Comparison of ENCODE assay signal across 12 cellular contexts in the genomic region with DNA sequence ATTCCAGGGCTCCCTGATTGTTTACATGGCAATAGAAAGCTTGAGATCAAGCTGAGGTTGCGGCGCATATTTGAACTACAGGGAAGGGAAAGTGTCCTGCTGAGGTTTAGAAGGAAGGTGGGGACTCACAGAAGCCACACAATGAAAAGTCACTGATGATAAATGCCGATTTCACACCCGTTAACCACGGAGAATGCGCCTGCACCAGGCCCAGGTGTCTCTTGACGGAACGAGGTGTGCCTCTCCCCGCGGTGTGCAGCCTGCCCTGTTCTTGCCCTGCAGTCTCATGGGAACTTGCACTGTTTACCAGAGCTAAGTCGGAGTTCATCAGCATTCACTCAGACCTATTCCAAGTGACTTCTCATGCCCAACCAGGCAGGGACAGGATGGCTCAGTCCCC.
A peak's percentile ranks its signal among the peaks of the same experiment; 100 is the strongest.
DNase-seq lines count a peak whose midpoint lies in the region; ATAC-seq, FAIRE-seq and TF ChIP-seq lines count a peak whose summit lies in the region.
"Had no signal": no experiment of that assay in that cellular context is flagged by ENCODE, and none has a peak within 500 bp of the region (broad histone marks: within the 10 kb centered on the region; RNA-seq: fewer than 3 reads in every experiment).

No MANE protein-coding gene starts in this region.

- no peaks in the 10 kb centered on the region for H4K20me1 ChIP-seq in GM12878 (ENCODE audit: control insufficient read depth, insufficient read depth)

- H3K36me3 Mint-ChIP-seq in activated T-helper 1 cell treated with anti-CD3 and anti-CD28 coated beads, Interleukin-12 subunit alpha, Interleukin-12 subunit beta, Interleukin-2, Interleukin-4 antibody, amounts not matched to agents 30 ng/mL and 10 ng/mL and 1 ng/mL, durations not matched to agents 14 hours and 24 hours and 36 hours (ENCODE audit: low read depth), result peaks cover 2% of the 10 kb centered on the region

- H3K4ac ChIP-seq in mesenchymal stem cell (ENCODE audit: low read depth in 1 of 2, low read length in 2 of 2), result peak overlapping the region in 1 of 2 experiments; percentile 1

- H3K36me3 ChIP-seq in GM12878 (ENCODE audit: control insufficient read depth in 2 of 2, insufficient read depth in 2 of 2, low read length in 1 of 2) (no peaks in the 10 kb centered on the region), mesenchymal stem cell (ENCODE audit: control insufficient read depth in 1 of 2, insufficient read depth in 2 of 2, low read depth in 1 of 2, low read length in 2 of 2) (no peaks in the 10 kb centered on the region)
- H3K36me3 ChIP-seq: adrenal gland, prostate gland had no signal

- H2AK5ac ChIP-seq in mesenchymal stem cell (ENCODE audit: low read length, severe bottlenecking), result no peak overlapping the region

- H3K27me3 Mint-ChIP-seq in activated T-helper 1 cell treated with anti-CD3 and anti-CD28 coated beads, Interleukin-12 subunit alpha, Interleukin-12 subunit beta, Interleukin-2, Interleukin-4 antibody, amounts not matched to agents 30 ng/mL and 10 ng/mL and 1 ng/mL, durations not matched to agents 14 hours and 24 hours and 36 hours (ENCODE audit: insufficient read depth), result peaks cover 6% of the 10 kb centered on the region

- in situ Hi-C loops in GM12878 (cut with MboI), result loop anchor here (5.0 kb wide), 1 partner anchor 563 kb away; no protein-coding TSS in a partner anchor

- H3K79me1 ChIP-seq in mesenchymal stem cell (replicated peaks; ENCODE audit: low read length, poor library complexity, severe bottlenecking), result no peaks in the 10 kb centered on the region

- H3K9ac ChIP-seq in GM12878 (ENCODE audit: control insufficient read depth, insufficient read depth, low read length), result no peak overlapping the region
- H3K9ac ChIP-seq in mesenchymal stem cell (ENCODE audit: low read length), result no peak overlapping the region
- H3K9ac ChIP-seq: SK-N-SH had no signal

- peak overlapping the region; percentile 37 to 58 for H3K18ac ChIP-seq in mesenchymal stem cell (ENCODE audit: low read depth in 1 of 2, low read length in 2 of 2)

- H3K9me3 Mint-ChIP-seq in activated T-helper 1 cell treated with anti-CD3 and anti-CD28 coated beads, Interleukin-12 subunit alpha, Interleukin-12 subunit beta, Interleukin-2, Interleukin-4 antibody, amounts not matched to agents 30 ng/mL and 10 ng/mL and 1 ng/mL, durations not matched to agents 14 hours and 24 hours and 36 hours, result no peaks in the 10 kb centered on the region

- no TSS peak for BruUV-seq in GM12878 (replicated peaks; lab: Mats Ljungman, UMichigan)

- H2BK12ac ChIP-seq in mesenchymal stem cell (ENCODE audit: low read length in 2 of 2), result no peak overlapping the region

- no peak overlapping the region for H3K27ac Mint-ChIP-seq in activated T-helper 1 cell treated with anti-CD3 and anti-CD28 coated beads, Interleukin-12 subunit alpha, Interleukin-12 subunit beta, Interleukin-2, Interleukin-4 antibody, amounts not matched to agents 30 ng/mL and 10 ng/mL and 1 ng/mL, durations not matched to agents 14 hours and 24 hours and 36 hours

- WGBS in A549 (ENCODE audit: missing lambda C conversion rate), result 85% methylated on average over 11 of the region's 11 CpGs
- 83% methylated on average over 11 of the region's 11 CpGs for WGBS in GM12878 (ENCODE audit: insufficient coverage, insufficient replicate concordance, low lambda C conversion rate, missing lambda C conversion rate)
- 59% methylated on average over 11 of the region's 11 CpGs for WGBS in mesenchymal stem cell

- no peak overlapping the region for H3K27ac ChIP-seq in A549
- no peak overlapping the region for H3K27ac ChIP-seq in GM12878 (ENCODE audit: control insufficient read depth, insufficient read depth)
- H3K27ac ChIP-seq in mesenchymal stem cell (ENCODE audit: low read length, poor library complexity, severe bottlenecking), result no peak overlapping the region
- H3K27ac ChIP-seq: adrenal gland, prostate gland, VCaP had no signal

- TF ChIP-seq EP300 in A549 (IDR thresholded peaks at IDR 0.05) (no peak), Ishikawa (IDR thresholded peaks at IDR 0.05; ENCODE audit: borderline replicate concordance) (peak; percentile 100), GM12878 (IDR thresholded peaks at IDR 0.05; ENCODE audit: borderline replicate concordance in 1 of 2, control insufficient read depth in 1 of 2, low read depth in 2 of 2, low read length in 2 of 2) (no peak)

- no peak for FAIRE-seq in A549 (lab: Jason Lieb, UNC)
- peak; percentile 77 for FAIRE-seq in GM12878 (lab: Jason Lieb, UNC)

- CTCF ChIA-PET in A549 (lab: Yijun Ruan, JAX) (interaction anchor here (0.9 to 1.1 kb wide), 3 partner anchors 11 to 18 kb away, joined by 3 to 4 read pairs (median 3); no protein-coding TSS in a partner anchor), GM12878 (lab: Yijun Ruan, JAX) (interaction anchor here (2.9 to 6.9 kb wide), 4 partner anchors 16 to 565 kb away, joined by 18 to 82 read pairs (median 40); no protein-coding TSS in a partner anchor)

- no peak for DNase-seq in A549 (ENCODE audit: low read depth in 1 of 2, low spot score in 1 of 2)
- DNase-seq in GM12878 (ENCODE audit: low read depth, low spot score), result no peak
- DNase-seq in mesenchymal stem cell, result no peak
- DNase-seq in HT-29 (ENCODE audit: low spot score), result no peak
- DNase-seq in epidermal melanocyte (ENCODE audit: insufficient read length, low spot score), result no peak
- no peak for DNase-seq in activated T-helper 1 cell treated with anti-CD3 and anti-CD28 coated beads, Interleukin-12 subunit alpha, Interleukin-12 subunit beta, Interleukin-2, Interleukin-4 antibody, amounts not matched to agents 30 ng/mL and 10 ng/mL and 1 ng/mL, durations not matched to agents 14 hours and 24 hours and 36 hours (ENCODE audit: low spot score)
- DNase-seq: SK-N-SH had no signal

- no peak overlapping the region for H4K8ac ChIP-seq in mesenchymal stem cell (ENCODE audit: low read length)

- no peak for TF ChIP-seq CTCF in A549 (IDR thresholded peaks at IDR 0.05)
- TF ChIP-seq CTCF in GM12878 (IDR thresholded peaks at IDR 0.05 in 2 of 3, conservative IDR thresholded peaks at IDR 0.05 in 1 of 3; ENCODE audit: control insufficient read depth in 2 of 3, extremely low read depth in 1 of 3, insufficient read depth in 1 of 3, low read depth in 3 of 3, low read length in 3 of 3), result no peak

- H3K27me3 ChIP-seq in GM12878 (replicated peaks in 1 of 2; ENCODE audit: control insufficient read depth in 2 of 2, insufficient read depth in 2 of 2, low read length in 1 of 2), result no peaks in the 10 kb centered on the region
- H3K27me3 ChIP-seq in mesenchymal stem cell (ENCODE audit: control insufficient read depth in 1 of 2, insufficient read depth in 1 of 2, low read length in 2 of 2), result peaks cover 0 to 3% of the 10 kb centered on the region in 2 experiments
- H3K27me3 ChIP-seq: adrenal gland had no signal

- H3K79me2 ChIP-seq in GM12878 (ENCODE audit: control insufficient read depth, insufficient read depth, low read length), result no peaks in the 10 kb centered on the region

- POLR2A ChIA-PET in A549 (lab: Yijun Ruan, JAX) (no interaction called here), GM12878 (lab: Charles Lee) (no interaction called here)

- intact Hi-C loops in GM12878 (cut with micrococcal nuclease; ENCODE audit: unreplicated experiment), result loop anchor here (5.0 kb wide), 1 partner anchor 408 kb away; no protein-coding TSS in a partner anchor
- intact Hi-C loops in activated T-helper 1 cell treated with anti-CD3 and anti-CD28 coated beads, Interleukin-12 subunit alpha, Interleukin-12 subunit beta, Interleukin-2, Interleukin-4 antibody, amounts not matched to agents 30 ng/mL and 10 ng/mL and 1 ng/mL, durations not matched to agents 14 hours and 24 hours and 36 hours (cut with micrococcal nuclease), result loop anchor here (5.0 to 10.0 kb wide), 2 partner anchors 326 to 428 kb away; a partner anchor contains a TSS

- TF ChIP-seq POLR2A in A549 (IDR thresholded peaks at IDR 0.05; ENCODE audit: low read length) (no peak), GM12878 (IDR thresholded peaks at IDR 0.05; ENCODE audit: low read depth, low read length) (no peak)

- H3K4me3 ChIP-seq in A549 (no peak overlapping the region), GM12878 (no peak overlapping the region), mesenchymal stem cell (ENCODE audit: insufficient read depth in 1 of 2, low read depth in 1 of 2, low read length in 2 of 2) (no peak overlapping the region)
- H3K4me3 ChIP-seq: adrenal gland, prostate gland had no signal

- ATAC-seq in A549, result no peak
- ATAC-seq in GM12878, result no peak
- ATAC-seq in HG02870 (IDR thresholded peaks at IDR 0.05; ENCODE audit: unreplicated experiment), result no peak

- peak overlapping the region in 1 of 2 experiments; percentile 56 for H3K14ac ChIP-seq in mesenchymal stem cell (ENCODE audit: low read length in 2 of 2)

- TF ChIP-seq RAD21 in A549 (conservative IDR thresholded peaks at IDR 0.05 in 1 of 2, IDR thresholded peaks at IDR 0.05 in 1 of 2) (no peak), Ishikawa (IDR thresholded peaks at IDR 0.05; ENCODE audit: low read depth) (peak; percentile 17; the same call in 1 of the 2 replicates), GM12878 (IDR thresholded peaks at IDR 0.05; ENCODE audit: insufficient read depth, low read depth, low read length) (no peak)

- no peak overlapping the region for H4K91ac ChIP-seq in mesenchymal stem cell (ENCODE audit: low read length)

- H3K9me3 ChIP-seq in A549 (no peaks in the 10 kb centered on the region), GM12878 (replicated peaks; ENCODE audit: control insufficient read depth, insufficient read depth, low read length) (no peaks in the 10 kb centered on the region), mesenchymal stem cell (ENCODE audit: control insufficient read depth, low read length) (no peaks in the 10 kb centered on the region)
- H3K9me3 ChIP-seq: adrenal gland, prostate gland, SK-N-SH had no signal

- H3K4me2 ChIP-seq in A549, result peak overlapping the region; percentile 29; the same call in 1 of the 3 replicates
- H3K4me2 ChIP-seq in GM12878 (ENCODE audit: control insufficient read depth, insufficient read depth), result no peak overlapping the region
- peak overlapping the region; percentile 12 for H3K4me2 ChIP-seq in mesenchymal stem cell (ENCODE audit: low read length, poor library complexity, severe bottlenecking)
- H3K4me2 ChIP-seq: SK-N-SH had no signal

- RAD21 ChIA-PET in GM12878 (lab: Charles Lee; ENCODE audit: unreplicated experiment), result interaction anchor here (0.6 to 5.2 kb wide), 6 partner anchors 17 to 1144 kb away, joined by 3 to 48 read pairs (median 4); no protein-coding TSS in a partner anchor

- H2AFZ ChIP-seq in GM12878 (ENCODE audit: control insufficient read depth, low read depth, low read length) (peak overlapping the region; percentile 37), mesenchymal stem cell (ENCODE audit: low read depth, low read length) (no peak overlapping the region)

- H2BK120ac ChIP-seq in mesenchymal stem cell (ENCODE audit: low read depth, low read length), result no peak overlapping the region

- H2BK5ac ChIP-seq in mesenchymal stem cell (ENCODE audit: low read depth, low read length, poor library complexity, severe bottlenecking), result no peak overlapping the region

- H2BK15ac ChIP-seq in mesenchymal stem cell (ENCODE audit: low read depth, poor library complexity, severe bottlenecking), result no peak overlapping the region

- H3K4me3 Mint-ChIP-seq in activated T-helper 1 cell treated with anti-CD3 and anti-CD28 coated beads, Interleukin-12 subunit alpha, Interleukin-12 subunit beta, Interleukin-2, Interleukin-4 antibody, amounts not matched to agents 30 ng/mL and 10 ng/mL and 1 ng/mL, durations not matched to agents 14 hours and 24 hours and 36 hours, result no peak overlapping the region

- SMC1A ChIA-PET in GM12878 (lab: Charles Lee; ENCODE audit: uncharacterized antibody, unreplicated experiment), result interaction anchor here (1.1 to 5.6 kb wide), 6 partner anchors 18 to 564 kb away, joined by 3 to 52 read pairs (median 13); no protein-coding TSS in a partner anchor

- peaks cover 43% of the 10 kb centered on the region for H3K4me1 Mint-ChIP-seq in activated T-helper 1 cell treated with anti-CD3 and anti-CD28 coated beads, Interleukin-12 subunit alpha, Interleukin-12 subunit beta, Interleukin-2, Interleukin-4 antibody, amounts not matched to agents 30 ng/mL and 10 ng/mL and 1 ng/mL, durations not matched to agents 14 hours and 24 hours and 36 hours (ENCODE audit: low read depth)

- peaks cover 19% of the 10 kb centered on the region for H3K4me1 ChIP-seq in A549
- H3K4me1 ChIP-seq in GM12878 (ENCODE audit: control insufficient read depth, insufficient read depth, low read length), result peaks cover 12% of the 10 kb centered on the region
- H3K4me1 ChIP-seq in mesenchymal stem cell (ENCODE audit: control insufficient read depth, insufficient read depth, low read depth, low read length), result peaks cover 18% of the 10 kb centered on the region
- H3K4me1 ChIP-seq: prostate gland had no signal

- no peak overlapping the region for H3K23ac ChIP-seq in mesenchymal stem cell (ENCODE audit: low read length in 2 of 2)
